Comparison of ENCODE assay signal across 10 cellular contexts in genomic region chr1:227934476-227935313, GRCh38. TPM values are rescaled to one million over a fixed set of nuclear protein-coding genes. Genes with fewer than 3 reads are reported as not detected.
DNase-seq lines count a peak whose midpoint lies in the region; ATAC-seq and TF ChIP-seq lines count a peak whose summit lies in the region.
"Had no signal": no experiment of that assay in that cellular context is flagged by ENCODE, and none has a peak within 500 bp of the region (broad histone marks: within the 10 kb centered on the region; RNA-seq: fewer than 3 reads in every experiment).

No MANE protein-coding gene starts in this region.

- H3K9me2 ChIP-seq in MM.1S (replicated peaks; ENCODE audit: insufficient read depth, low read length): no peaks in the 10 kb centered on the region

- H3K79me2 ChIP-seq in MM.1S (ENCODE audit: low read length): no peaks in the 10 kb centered on the region

- H3K9me3 Mint-ChIP-seq in activated naive CD4-positive, alpha-beta T cell treated with anti-CD3 and anti-CD28 coated beads, Interleukin-2, amount 50 U/mL, for 72 hours: peaks cover 18 to 23% of the 10 kb centered on the region in 2 donors
- H3K9me3 Mint-ChIP-seq in stimulated activated effector memory CD8-positive, alpha-beta T cell treated with anti-CD3 and anti-CD28 coated beads, Interleukin-12 subunit alpha, Interleukin-12 subunit beta, amount 100 ng/mL, for 72 hours: peaks cover 8% of the 10 kb centered on the region

- peaks cover 12 to 25% of the 10 kb centered on the region in 2 donors for H3K36me3 Mint-ChIP-seq in activated naive CD4-positive, alpha-beta T cell treated with anti-CD3 and anti-CD28 coated beads, Interleukin-2, amount 50 U/mL, for 72 hours
- peaks cover 13% of the 10 kb centered on the region for H3K36me3 Mint-ChIP-seq in stimulated activated effector memory CD8-positive, alpha-beta T cell treated with anti-CD3 and anti-CD28 coated beads, Interleukin-12 subunit alpha, Interleukin-12 subunit beta, amount 100 ng/mL, for 72 hours

- H3K4me3 Mint-ChIP-seq in stimulated activated effector memory CD8-positive, alpha-beta T cell treated with anti-CD3 and anti-CD28 coated beads, Interleukin-12 subunit alpha, Interleukin-12 subunit beta, amount 100 ng/mL, for 72 hours: no peak overlapping the region

- no peak overlapping the region for H3K4me3 ChIP-seq in kidney epithelial cell (ENCODE audit: low read depth, low read length)
- no peak overlapping the region for H3K4me3 ChIP-seq in MM.1S (ENCODE audit: low read length)
- H3K4me3 ChIP-seq: BLaER1, SK-N-MC had no signal

- no peaks in the 10 kb centered on the region for H3F3A ChIP-seq in MM.1S (ENCODE audit: insufficient read depth, low read length)

- H3K9me3 ChIP-seq in MM.1S (replicated peaks; ENCODE audit: insufficient read depth, low read length): no peaks in the 10 kb centered on the region

- H3K4me1 Mint-ChIP-seq in stimulated activated effector memory CD8-positive, alpha-beta T cell treated with anti-CD3 and anti-CD28 coated beads, Interleukin-12 subunit alpha, Interleukin-12 subunit beta, amount 100 ng/mL, for 72 hours: peaks cover 28% of the 10 kb centered on the region

- H3K4me1 ChIP-seq in MM.1S (ENCODE audit: low read length): no peaks in the 10 kb centered on the region

- no peak overlapping the region for H3K27ac ChIP-seq in MM.1S (ENCODE audit: low read length)
- H3K27ac ChIP-seq: BLaER1, SK-N-MC had no signal

- peak overlapping the region; percentile 67 to 93 for H3K27ac Mint-ChIP-seq in activated naive CD4-positive, alpha-beta T cell treated with anti-CD3 and anti-CD28 coated beads, Interleukin-2, amount 50 U/mL, for 72 hours
- peak overlapping the region; percentile 76 for H3K27ac Mint-ChIP-seq in stimulated activated effector memory CD8-positive, alpha-beta T cell treated with anti-CD3 and anti-CD28 coated beads, Interleukin-12 subunit alpha, Interleukin-12 subunit beta, amount 100 ng/mL, for 72 hours

- H3K4me2 ChIP-seq in MM.1S (ENCODE audit: low read depth, low read length): no peak overlapping the region
- H3K4me2 ChIP-seq: BLaER1 had no signal

- no peak overlapping the region for H2AFZ ChIP-seq in MM.1S (ENCODE audit: low read length)

- H4K20me1 ChIP-seq in MM.1S (ENCODE audit: insufficient read depth, low read length): no peaks in the 10 kb centered on the region
- H4K20me1 ChIP-seq: BLaER1 had no signal

- no peaks in the 10 kb centered on the region for H3K36me3 ChIP-seq in kidney epithelial cell (ENCODE audit: control insufficient read depth, insufficient read depth, low read length)
- H3K36me3 ChIP-seq in MM.1S (replicated peaks; ENCODE audit: insufficient read depth, low read length): no peaks in the 10 kb centered on the region
- H3K36me3 ChIP-seq: BLaER1 had no signal

- H3K9ac ChIP-seq in MM.1S (ENCODE audit: low read length): no peak overlapping the region
- H3K9ac ChIP-seq: BLaER1 had no signal

- peak; percentile 93 for ATAC-seq in activated naive CD4-positive, alpha-beta T cell treated with anti-CD3 and anti-CD28 coated beads, Interleukin-2, amount 50 U/mL, for 72 hours
- peak; percentile 92 for ATAC-seq in stimulated activated effector memory CD8-positive, alpha-beta T cell treated with anti-CD3 and anti-CD28 coated beads, Interleukin-12 subunit alpha, Interleukin-12 subunit beta, amount 100 ng/mL, for 72 hours
- ATAC-seq in HG02840 (IDR thresholded peaks at IDR 0.05; ENCODE audit: low FRiP score, unreplicated experiment): no peak

- DNase-seq in activated CD8-positive, alpha-beta memory T cell treated with anti-CD3 and anti-CD28 coated beads for 48 hours (ENCODE audit: low read depth in 2 of 3, low spot score in 2 of 3): peak in 2 of 3 experiments; percentile 17 to 24
- DNase-seq in activated CD8-positive, alpha-beta memory T cell treated with anti-CD3 and anti-CD28 coated beads, Interleukin-2, amount 50 U/mL, for 4 hours: no peak
- peak; percentile 29 to 74 for DNase-seq in activated naive CD4-positive, alpha-beta T cell treated with anti-CD3 and anti-CD28 coated beads, Interleukin-2, amount 50 U/mL, for 72 hours (ENCODE audit: low spot score in 2 of 2)
- DNase-seq in kidney epithelial cell (ENCODE audit: low read depth) (peak; percentile 25), COLO668 (lab: John Stamatoyannopoulos, UW; ENCODE audit: unreplicated experiment) (no peak), MM.1S (no peak)
- peak in 1 of 2 donors; percentile 64 for DNase-seq in stimulated activated effector memory CD8-positive, alpha-beta T cell treated with anti-CD3 and anti-CD28 coated beads, Interleukin-12 subunit alpha, Interleukin-12 subunit beta, amount 100 ng/mL, for 72 hours (ENCODE audit: low spot score in 2 of 2)

- H3K27me3 ChIP-seq in kidney epithelial cell (ENCODE audit: control insufficient read depth, insufficient read depth, low read length) (no peaks in the 10 kb centered on the region), MM.1S (replicated peaks; ENCODE audit: insufficient read depth, low read length) (peaks cover 8% of the 10 kb centered on the region; the same call in 1 of the 2 replicates)
- H3K27me3 ChIP-seq: BLaER1 had no signal

- TF ChIP-seq CTCF in kidney epithelial cell (IDR thresholded peaks at IDR 0.05; ENCODE audit: insufficient read depth, low read length, poor library complexity, severe bottlenecking) (no peak), MM.1S (IDR thresholded peaks at IDR 0.05; ENCODE audit: low read length) (no peak)

RNA-seq across cellular contexts. Expression of gene WNT9A, which starts 13.0 kb away (rescaled TPM):
- total RNA-seq in activated naive CD4-positive, alpha-beta T cell treated with anti-CD3 and anti-CD28 coated beads, Interleukin-2, amount 50 U/mL, for 72 hours: not detected
- total RNA-seq in kidney epithelial cell: 10.1 and 10.3 TPM in 2 replicates

Comparison
In these comparisons a context has a peak if more than half of its experiments do, and no peak if none do; other contexts are left out.
1. DNase-seq: peak in activated CD8-positive, alpha-beta memory T cell treated with anti-CD3 and anti-CD28 coated beads for 48 hours (2 of 3), activated naive CD4-positive, alpha-beta T cell treated with anti-CD3 and anti-CD28 coated beads, Interleukin-2, amount 50 U/mL, for 72 hours (2 of 2) and kidney epithelial cell (single experiment); none in activated CD8-positive, alpha-beta memory T cell treated with anti-CD3 and anti-CD28 coated beads, Interleukin-2, amount 50 U/mL, for 4 hours (single experiment), COLO668 (single experiment) and MM.1S (single experiment).
2. RNA of gene WNT9A, which starts 13.0 kb away (total RNA-seq): 10.1 to 10.3 TPM in kidney epithelial cell; not detected in activated naive CD4-positive, alpha-beta T cell treated with anti-CD3 and anti-CD28 coated beads, Interleukin-2, amount 50 U/mL, for 72 hours; every median in the first group is over 10 times any median in the second.